ENCODE assay signal across 8 cellular contexts in genomic region chr4:83034630-83035494, GRCh38. TPM values are rescaled to one million over a fixed set of nuclear protein-coding genes. Genes with fewer than 3 reads are reported as not detected.
DNase-seq lines count a peak whose midpoint lies in the region; ATAC-seq, FAIRE-seq and TF ChIP-seq lines count a peak whose summit lies in the region.

TSS of gene COPS4 (plus strand) at chr4:83035183. CDS start at chr4:83035225, 42 bp downstream.

- no peaks in the 10 kb centered on the region for H3K9me3 ChIP-seq in OCI-LY1 (ENCODE audit: low read length)

- peak within 1 kb of the TSS; percentile 95 for H3K4me2 ChIP-seq in OCI-LY1 (ENCODE audit: low read length)

- peaks cover 34% of the 10 kb centered on the region for H3K4me1 ChIP-seq in OCI-LY1 (ENCODE audit: insufficient read depth, low read length, severe bottlenecking)

- ATAC-seq in GM21515 (IDR thresholded peaks at IDR 0.05; ENCODE audit: unreplicated experiment) = peak; percentile 99

- H4K20me1 ChIP-seq in OCI-LY1 (ENCODE audit: insufficient read depth, low read length) = no peaks in the 10 kb centered on the region

- H3K36me3 ChIP-seq in OCI-LY1 (ENCODE audit: insufficient read depth, low read length) = no peaks in the 10 kb centered on the region

- no peaks in the 10 kb centered on the region for H3K27me3 ChIP-seq in OCI-LY1 (ENCODE audit: insufficient read depth, low read length)

- H3K4me3 ChIP-seq in OCI-LY1 (ENCODE audit: low read depth, low read length, poor library complexity, severe bottlenecking) = peak within 1 kb of the TSS; percentile 89

- no peak within 1 kb of the TSS for H2AFZ ChIP-seq in OCI-LY1 (ENCODE audit: low read length)

- TF ChIP-seq CTCF in D721Med (IDR thresholded peaks at IDR 0.05; ENCODE audit: insufficient read depth, missing control alignments) = no peak
- TF ChIP-seq CTCF in OCI-LY1 (IDR thresholded peaks at IDR 0.05; ENCODE audit: low read length) = no peak

- peak; percentile 93 for FAIRE-seq in D721Med (lab: Jason Lieb, UNC)

- peak within 1 kb of the TSS; percentile 86 for H3K9ac ChIP-seq in OCI-LY1 (ENCODE audit: low read length)

- in situ Hi-C loops in endometrial microvascular endothelial cells (cut with HindIII; ENCODE audit: inconsistent ontology term, low pct_unique_long_range_greater_than_20kb, low sequenced_read_pairs) = loop anchor here (25.0 kb wide), 1 partner anchor 252 kb away; the partner anchor contains the start of gene COQ2

- no peaks in the 10 kb centered on the region for H3F3A ChIP-seq in OCI-LY1 (ENCODE audit: insufficient read depth, low read length)

- peaks cover 42% of the 10 kb centered on the region for H3K79me2 ChIP-seq in OCI-LY1 (ENCODE audit: insufficient read depth, low read length)

- DNase-seq in D721Med (ENCODE audit: insufficient read length, low spot score) = peak; percentile 34
- DNase-seq in HuH-7 (ENCODE audit: low spot score) = peak; percentile 71
- DNase-seq in activated CD8-positive, alpha-beta memory T cell treated with anti-CD3 and anti-CD28 coated beads, Interleukin-2, amount 50 U/mL, for 4 hours = peak; percentile 92
- DNase-seq in mesenteric fat pad (ENCODE audit: low spot score) = peak; percentile 95
- DNase-seq in stimulated activated CD8-positive, alpha-beta memory T cell treated with anti-CD3 and anti-CD28 coated beads, Interleukin-15, amount 100 ng/mL, for 24 hours (ENCODE audit: low read depth) = peak; percentile 69

- no peaks in the 10 kb centered on the region for H3K9me2 ChIP-seq in OCI-LY1 (ENCODE audit: low read depth, low read length)

- H3K27ac ChIP-seq in OCI-LY1 (ENCODE audit: low read depth, low read length, poor library complexity, severe bottlenecking) = peak within 1 kb of the TSS; percentile 87

RNA-seq across cellular contexts. Expression of gene COPS4, which starts in this region (rescaled TPM):
- total RNA-seq in endometrial microvascular endothelial cells (ENCODE audit: inconsistent ontology term) (71.5 TPM), mesenteric fat pad (31.3 TPM)

Comparison
In these comparisons a context has a peak if more than half of its experiments do, and no peak if none do; other contexts are left out.
1. Peak in every context shown above with its lines: DNase-seq, ATAC-seq, H3K4me3 ChIP-seq and H3K27ac ChIP-seq.
2. DNase-seq: peak in every context shown above with its lines; median percentile 95 in mesenteric fat pad; 92 in activated CD8-positive, alpha-beta memory T cell treated with anti-CD3 and anti-CD28 coated beads, Interleukin-2, amount 50 U/mL, for 4 hours; 71 in HuH-7; 69 in stimulated activated CD8-positive, alpha-beta memory T cell treated with anti-CD3 and anti-CD28 coated beads, Interleukin-15, amount 100 ng/mL, for 24 hours; 34 in D721Med.